Comparison of ENCODE assay signal across 8 cellular contexts in genomic region chr9:41655047-41655573, GRCh38.
DNase-seq lines count a peak whose midpoint lies in the region; ATAC-seq, FAIRE-seq and TF ChIP-seq lines count a peak whose summit lies in the region.
"Not testable (repeated sequence)": the region's sequence is repeated elsewhere in the genome, so short reads cannot be mapped to it uniquely, and the experiment has no call there.

No MANE protein-coding gene starts in this region.

- not testable (repeated sequence) for H3K27ac ChIP-seq in endothelial cell of umbilical vein (ENCODE audit: insufficient read depth, low read depth, low read length); upper lobe of left lung
- peak overlapping the region; percentile 63 for H3K27ac ChIP-seq in left ventricle myocardium inferior (replicated peaks)

- POLR2A ChIA-PET in endothelial cell of umbilical vein (lab: Charles Lee): not testable (repeated sequence)

- H3K9ac ChIP-seq in endothelial cell of umbilical vein (replicated peaks; ENCODE audit: extremely low read depth, insufficient read depth, low read length): not testable (repeated sequence)

- not testable (repeated sequence) for TF ChIP-seq EP300 in upper lobe of left lung (IDR thresholded peaks at IDR 0.05)

- H3K4me1 Mint-ChIP-seq in T-helper 17 cell (peaks cover 10% of the 10 kb centered on the region), mesothelial cell of epicardium (peaks cover 55% of the 10 kb centered on the region)
- H3K4me1 Mint-ChIP-seq in activated naive CD8-positive, alpha-beta T cell treated with anti-CD3 and anti-CD28 coated beads for 36 hours: not testable (repeated sequence)

- peak overlapping the region; percentile 72 for H3K27ac Mint-ChIP-seq in T-helper 17 cell
- H3K27ac Mint-ChIP-seq in activated naive CD8-positive, alpha-beta T cell treated with anti-CD3 and anti-CD28 coated beads for 36 hours: not testable (repeated sequence)
- peak overlapping the region; percentile 96 for H3K27ac Mint-ChIP-seq in mesothelial cell of epicardium

- not testable (repeated sequence) for ATAC-seq in T-helper 17 cell; upper lobe of left lung (ENCODE audit: low FRiP score in 2 of 2)

- TF ChIP-seq POLR2A in endothelial cell of umbilical vein (IDR thresholded peaks at IDR 0.05; ENCODE audit: low read depth, low read length); upper lobe of left lung (IDR thresholded peaks at IDR 0.05): not testable (repeated sequence)

- H3K36me3 Mint-ChIP-seq in T-helper 17 cell (ENCODE audit: low read depth); activated naive CD8-positive, alpha-beta T cell treated with anti-CD3 and anti-CD28 coated beads for 36 hours; mesothelial cell of epicardium: not testable (repeated sequence)

- dilution Hi-C loops in endothelial cell of umbilical vein (cut with MboI; ENCODE audit: extremely low pct_ligation_motif_present, low sequenced_read_pairs): not testable (repeated sequence)

- not testable (repeated sequence) for H3K9me1 ChIP-seq in endothelial cell of umbilical vein (replicated peaks; ENCODE audit: control insufficient read depth, extremely low read depth, insufficient read depth, low read length)

- H3K27me3 Mint-ChIP-seq in T-helper 17 cell: peaks cover 15% of the 10 kb centered on the region
- H3K27me3 Mint-ChIP-seq in activated naive CD8-positive, alpha-beta T cell treated with anti-CD3 and anti-CD28 coated beads for 36 hours: peaks cover 26% of the 10 kb centered on the region
- not testable (repeated sequence) for H3K27me3 Mint-ChIP-seq in mesothelial cell of epicardium (ENCODE audit: low read depth)

- not testable (repeated sequence) for H3K9me3 ChIP-seq in T-helper 17 cell (ENCODE audit: control insufficient read depth, low read length, poor library complexity, severe bottlenecking); endothelial cell of umbilical vein (replicated peaks; ENCODE audit: control insufficient read depth, insufficient read depth, low read length); left ventricle myocardium inferior (replicated peaks); upper lobe of left lung

- not testable (repeated sequence) for H3K4me3 ChIP-seq in endothelial cell of umbilical vein (replicated peaks in 1 of 3; ENCODE audit: insufficient read depth in 1 of 3, low read depth in 1 of 3, low read length in 3 of 3); upper lobe of left lung
- H3K4me3 ChIP-seq in left ventricle myocardium inferior: peak overlapping the region; percentile 56

- intact Hi-C loops in endothelial cell of umbilical vein (cut with micrococcal nuclease); left ventricle myocardium inferior (cut with micrococcal nuclease): not testable (repeated sequence)

- FAIRE-seq in endothelial cell of umbilical vein (lab: Jason Lieb, UNC): not testable (repeated sequence)

- not testable (repeated sequence) for H2AFZ ChIP-seq in endothelial cell of umbilical vein (ENCODE audit: low read depth, low read length)

- not testable (repeated sequence) for H3K36me3 ChIP-seq in endothelial cell of umbilical vein (ENCODE audit: control insufficient read depth in 2 of 2, extremely low read depth in 1 of 2, insufficient read depth in 2 of 2, low read length in 2 of 2); left ventricle myocardium inferior; upper lobe of left lung

- not testable (repeated sequence) for H3K27me3 ChIP-seq in endothelial cell of umbilical vein (ENCODE audit: control insufficient read depth in 2 of 2, insufficient read depth in 2 of 2, low read length in 2 of 2); upper lobe of left lung
- peaks cover 14% of the 10 kb centered on the region for H3K27me3 ChIP-seq in left ventricle myocardium inferior (ENCODE audit: low read depth)

- WGBS in upper lobe of left lung, 2 donors: 35 to 42% methylated on average over 17 to 18 of the region's 35 CpGs

- not testable (repeated sequence) for H3K9me3 Mint-ChIP-seq in activated naive CD8-positive, alpha-beta T cell treated with anti-CD3 and anti-CD28 coated beads for 36 hours
- peaks cover 10% of the 10 kb centered on the region for H3K9me3 Mint-ChIP-seq in mesothelial cell of epicardium

- not testable (repeated sequence) for H3K4me1 ChIP-seq in endothelial cell of umbilical vein (ENCODE audit: control insufficient read depth, extremely low read depth, insufficient read depth, low read length); left ventricle myocardium inferior; upper lobe of left lung

- not testable (repeated sequence) for H3K79me2 ChIP-seq in endothelial cell of umbilical vein (ENCODE audit: control insufficient read depth, insufficient read depth, low read length)

- H3K4me3 Mint-ChIP-seq in T-helper 17 cell: peak overlapping the region; percentile 55
- H3K4me3 Mint-ChIP-seq in activated naive CD8-positive, alpha-beta T cell treated with anti-CD3 and anti-CD28 coated beads for 36 hours: not testable (repeated sequence)
- H3K4me3 Mint-ChIP-seq in mesothelial cell of epicardium: peak overlapping the region; percentile 20

- CTCF ChIA-PET in endothelial cell of umbilical vein (lab: Charles Lee): not testable (repeated sequence)

- TF ChIP-seq CTCF in endothelial cell of umbilical vein (IDR thresholded peaks at IDR 0.05; ENCODE audit: extremely low read depth in 1 of 2, insufficient read depth in 1 of 2, low read depth in 1 of 2, low read length in 2 of 2); left ventricle myocardium inferior (IDR thresholded peaks at IDR 0.05; ENCODE audit: borderline replicate concordance); mesothelial cell of epicardium (IDR thresholded peaks at IDR 0.05; ENCODE audit: unreplicated experiment); upper lobe of left lung (IDR thresholded peaks at IDR 0.05): not testable (repeated sequence)

- H3K4me2 ChIP-seq in endothelial cell of umbilical vein (ENCODE audit: insufficient read depth, low read length): not testable (repeated sequence)

- not testable (repeated sequence) for H4K20me1 ChIP-seq in endothelial cell of umbilical vein (replicated peaks; ENCODE audit: control insufficient read depth, extremely low read depth, insufficient read depth, low read length)

- BruUV-seq in endothelial cell of umbilical vein (replicated peaks; lab: Mats Ljungman, UMichigan): not testable (repeated sequence)

- DNase-seq in ELF-1 (ENCODE audit: low read depth, low spot score) (peak; percentile 23), endothelial cell of umbilical vein (ENCODE audit: low read depth, low spot score) (peak; percentile 17), mesothelial cell of epicardium (ENCODE audit: low spot score in 2 of 2, unreplicated experiment in 2 of 2) (peak in 1 of 2 experiments; percentile 87), renal cortical epithelial cell (ENCODE audit: low read depth) (peak; percentile 54), upper lobe of left lung (peak; percentile 22 to 87)
- not testable (repeated sequence) for DNase-seq in T-helper 17 cell, left ventricle myocardium inferior
- peak; percentile 10 for DNase-seq in activated naive CD8-positive, alpha-beta T cell treated with anti-CD3 and anti-CD28 coated beads for 36 hours
